In genomic region chr5:174045470-174046025, GRCh38 we compare ENCODE assay signal across 9 cellular contexts. TPM values are rescaled to one million over a fixed set of nuclear protein-coding genes. Genes with fewer than 3 reads are reported as not detected.
DNase-seq lines count a peak whose midpoint lies in the region; ATAC-seq and TF ChIP-seq lines count a peak whose summit lies in the region.
"Had no signal": no experiment of that assay in that cellular context is flagged by ENCODE, and none has a peak within 500 bp of the region (broad histone marks: within the 10 kb centered on the region; RNA-seq: fewer than 3 reads in every experiment).

NSG2 (plus strand) TSS chr5:174045706; CDS start chr5:174046756, 1,050 bp downstream.

- intact Hi-C loops in heart left ventricle (cut with DNase I): loop anchor here (1.0 to 5.0 kb wide), 5 partner anchors 267 to 272 kb away; no protein-coding TSS in a partner anchor

- TF ChIP-seq POLR2A in heart left ventricle (IDR thresholded peaks at IDR 0.05): no peak

- no peak within 1 kb of the TSS for H3K4me3 ChIP-seq in heart left ventricle
- H3K4me3 ChIP-seq: tibial artery had no signal

- no peaks in the 10 kb centered on the region for H3K4me1 ChIP-seq in heart left ventricle
- H3K4me1 ChIP-seq: tibial artery had no signal

- peak; percentile 43 to 81 (median 66) for TF ChIP-seq CTCF in heart left ventricle (IDR thresholded peaks at IDR 0.05)

- peak; percentile 97 for ATAC-seq in GM21390 (IDR thresholded peaks at IDR 0.05; ENCODE audit: unreplicated experiment)
- ATAC-seq in heart left ventricle: peak; percentile 98 to 100 (median 99)
- ATAC-seq in HG02970 (IDR thresholded peaks at IDR 0.05; ENCODE audit: low FRiP score, unreplicated experiment): no peak

- no peaks in the 10 kb centered on the region for H3K9me3 ChIP-seq in heart left ventricle
- H3K9me3 ChIP-seq: tibial artery had no signal

- 3 to 6% (median 4%) methylated on average over 17 of the region's 17 CpGs for WGBS in heart left ventricle, 4 donors

- H3K36me3 ChIP-seq in heart left ventricle: no peaks in the 10 kb centered on the region
- H3K36me3 ChIP-seq: tibial artery had no signal

- DNase-seq in DMS79 (lab: John Stamatoyannopoulos, UW) (peak; percentile 40), HPDE6-E6E7 (ENCODE audit: extremely low spot score) (peak; percentile 7), NCI-H748 treated with DMSO at 0.1 percent for 48 hours (lab: John Stamatoyannopoulos, UW) (peak; percentile 93), amniotic epithelial cell (ENCODE audit: low read depth) (peak; percentile 78), heart left ventricle (peak; percentile 78 to 89 (median 87)), pulmonary artery endothelial cell (ENCODE audit: low read depth, low spot score) (peak; percentile 63)

- H3K27me3 ChIP-seq in heart left ventricle: peaks cover 0 to 10% (median 0%) of the 10 kb centered on the region in 9 donors

- H3K27ac ChIP-seq in heart left ventricle: no peak within 1 kb of the TSS
- H3K27ac ChIP-seq: tibial artery had no signal

RNA-seq across cellular contexts. Expression of gene NSG2, which starts in this region (rescaled TPM):
- total RNA-seq in heart left ventricle (1 to 10 TPM in 1 of 9 donors, under 1 TPM in 4, not detected in 4; 0.36 to 1.7 (median 0.50) TPM), pulmonary artery endothelial cell (not detected in 2 replicates)
- polyA plus RNA-seq in heart left ventricle: under 1 TPM; 0.30 to 0.44 TPM

Comparison
In these comparisons a context has a peak if more than half of its experiments do, and no peak if none do; other contexts are left out.
1. Peak in DNase-seq in pulmonary artery endothelial cell; RNA of the gene not detected or under 1 TPM.
2. DNase-seq: peak in every context shown above with its lines; median percentile 93 in NCI-H748 treated with DMSO at 0.1 percent for 48 hours; 87 in heart left ventricle; 78 in amniotic epithelial cell; 63 in pulmonary artery endothelial cell; 40 in DMS79; 7 in HPDE6-E6E7.